In the genomic region with DNA sequence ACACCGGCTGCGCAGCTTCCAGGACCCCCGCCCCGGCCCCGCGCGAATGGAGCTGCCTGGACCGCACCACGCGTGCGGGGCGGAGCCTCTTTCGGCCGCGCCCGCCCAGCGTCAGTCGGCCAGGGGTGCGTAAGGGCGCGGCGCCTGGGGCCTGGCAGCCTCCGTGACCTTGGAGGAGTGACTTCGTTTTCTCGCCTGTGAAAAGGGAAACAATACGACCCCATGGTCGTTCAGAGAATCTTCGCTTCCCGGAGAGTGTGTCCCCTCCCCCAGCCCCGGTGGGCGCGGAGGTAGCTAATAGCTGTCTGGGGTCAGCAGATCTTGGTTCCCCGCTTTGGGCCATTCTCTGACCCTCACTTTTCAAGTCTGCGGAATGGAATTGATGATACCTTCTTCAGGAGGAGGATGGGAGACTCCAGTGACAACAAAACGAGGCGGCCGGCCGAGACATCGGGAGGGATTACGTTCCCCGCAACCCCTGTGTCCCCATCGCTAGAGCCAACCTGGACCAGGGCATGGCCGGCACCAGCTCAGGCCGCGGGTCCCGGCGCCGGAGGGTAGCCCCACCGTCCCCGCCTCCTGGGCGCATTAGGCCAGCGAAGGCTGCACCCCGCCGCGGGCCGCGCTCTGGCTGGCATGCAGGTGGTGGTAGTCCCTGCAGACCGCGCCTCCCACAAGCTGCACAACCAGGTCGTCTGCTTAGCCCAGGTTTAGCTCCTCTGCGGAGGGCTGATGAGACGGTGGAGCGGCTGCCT, we compare ENCODE assay signal across 8 cellular contexts. TPM values are rescaled to one million over a fixed set of nuclear protein-coding genes. Genes with fewer than 3 reads are reported as not detected.
DNase-seq lines count a peak whose midpoint lies in the region; ATAC-seq and TF ChIP-seq lines count a peak whose summit lies in the region.

No MANE protein-coding gene starts in this region.

- no peaks in the 10 kb centered on the region for H3K79me2 ChIP-seq in SK-N-SH (ENCODE audit: insufficient read depth)

- peaks cover 61% of the 10 kb centered on the region for H3K4me1 Mint-ChIP-seq in activated naive CD8-positive, alpha-beta T cell treated with anti-CD3 and anti-CD28 coated beads for 36 hours

- no peaks in the 10 kb centered on the region for H4K20me1 ChIP-seq in SK-N-SH (ENCODE audit: insufficient read depth)

- POLR2A ChIA-PET in SK-N-SH (lab: Yijun Ruan, JAX): interaction anchor here (1.0 to 1.8 kb wide), 5 partner anchors 9 to 128 kb away, joined by 3 to 6 read pairs (median 5); partner anchors contain the start of gene CLTB

- H3K4me1 ChIP-seq in SK-N-SH (ENCODE audit: control insufficient read depth in 1 of 2, insufficient read depth in 2 of 2, low read depth in 1 of 2, low read length in 1 of 2) (peaks cover 10 to 14% of the 10 kb centered on the region in 2 experiments; a peak in 2 of 4 replicates), heart left ventricle (peaks cover 0 to 50% (median 22%) of the 10 kb centered on the region in 12 donors), prostate gland (replicated peaks) (no peaks in the 10 kb centered on the region)

- ATAC-seq in GM21825 (IDR thresholded peaks at IDR 0.05; ENCODE audit: unreplicated experiment) (peak; percentile 55), heart left ventricle (peak; percentile 84 to 89 (median 88))

- H3F3A ChIP-seq in SK-N-SH (replicated peaks; ENCODE audit: insufficient read depth): no peaks in the 10 kb centered on the region

- peak overlapping the region in 1 of 2 experiments; percentile 72; a peak in 2 of 4 replicates for H3K27ac ChIP-seq in SK-N-SH (ENCODE audit: low read depth in 2 of 2, low read length in 1 of 2)
- peak overlapping the region; percentile 66 to 98 (median 90) for H3K27ac ChIP-seq in heart left ventricle
- H3K27ac ChIP-seq in prostate gland: peak overlapping the region; percentile 74 to 87

- WGBS in SK-N-SH (ENCODE audit: low lambda C conversion rate): 3% methylated on average over 19 of the region's 63 CpGs
- 0 to 1% (median 1%) methylated on average over 33 to 63 of the region's 63 CpGs for WGBS in heart left ventricle, 4 donors
- under 1% methylated on average over 48 of the region's 63 CpGs for WGBS in prostate gland

- no peaks in the 10 kb centered on the region for H3K36me3 ChIP-seq in SK-N-SH (replicated peaks in 1 of 2; ENCODE audit: control insufficient read depth in 1 of 2, insufficient read depth in 2 of 2, low read length in 1 of 2)
- H3K36me3 ChIP-seq in heart left ventricle: no peaks in the 10 kb centered on the region
- no peaks in the 10 kb centered on the region for H3K36me3 ChIP-seq in prostate gland

- CTCF ChIA-PET in SK-N-SH (lab: Yijun Ruan, JAX): interaction anchor here (0.9 to 3.5 kb wide), 13 partner anchors 9 to 243 kb away, joined by 3 to 20 read pairs (median 4); partner anchors contain the start of genes CLTB, FAF2 and TSPAN17

- intact Hi-C loops in heart left ventricle (cut with DNase I): loop anchor here in 7 of 10 donors (2.0 to 10.0 kb wide), 5 partner anchors 96 to 129 kb away; partner anchors contain the start of genes CLTB (in 4 of the 7) and FAF2 (in 3 of the 7)
- intact Hi-C loops in prostate gland (cut with DNase I): no loop called here

- no peaks in the 10 kb centered on the region for H3K9me3 Mint-ChIP-seq in activated naive CD8-positive, alpha-beta T cell treated with anti-CD3 and anti-CD28 coated beads for 36 hours

- no peaks in the 10 kb centered on the region for H3K27me3 Mint-ChIP-seq in activated naive CD8-positive, alpha-beta T cell treated with anti-CD3 and anti-CD28 coated beads for 36 hours

- TF ChIP-seq POLR2A in heart left ventricle (IDR thresholded peaks at IDR 0.05): peak; percentile 28 to 66
- TF ChIP-seq POLR2A in prostate gland (IDR thresholded peaks at IDR 0.05): peak; percentile 79

- TF ChIP-seq CTCF in SK-N-SH (IDR thresholded peaks at IDR 0.05) (no peak), heart left ventricle (IDR thresholded peaks at IDR 0.05) (no peak), prostate gland (IDR thresholded peaks at IDR 0.05) (no peak)

- peak overlapping the region; percentile 98 for H2AFZ ChIP-seq in SK-N-SH (ENCODE audit: low read depth)

- no peak for TF ChIP-seq RAD21 in SK-N-SH (IDR thresholded peaks at IDR 0.05; ENCODE audit: low read length)

- peak overlapping the region; percentile 91 for H3K4me3 Mint-ChIP-seq in activated naive CD8-positive, alpha-beta T cell treated with anti-CD3 and anti-CD28 coated beads for 36 hours

- no peaks in the 10 kb centered on the region for H3K36me3 Mint-ChIP-seq in activated naive CD8-positive, alpha-beta T cell treated with anti-CD3 and anti-CD28 coated beads for 36 hours

- H3K9me3 ChIP-seq in SK-N-SH (no peaks in the 10 kb centered on the region), heart left ventricle (no peaks in the 10 kb centered on the region), prostate gland (no peaks in the 10 kb centered on the region)

- peak overlapping the region; percentile 94 for H3K27ac Mint-ChIP-seq in activated naive CD8-positive, alpha-beta T cell treated with anti-CD3 and anti-CD28 coated beads for 36 hours

- H3K27me3 ChIP-seq in SK-N-SH (ENCODE audit: insufficient read depth): no peaks in the 10 kb centered on the region
- no peaks in the 10 kb centered on the region for H3K27me3 ChIP-seq in heart left ventricle
- H3K27me3 ChIP-seq in prostate gland (replicated peaks; ENCODE audit: insufficient read depth): no peaks in the 10 kb centered on the region

- peak overlapping the region; percentile 58 for H3K9ac ChIP-seq in SK-N-SH

- DNase-seq in ELR (ENCODE audit: low read depth): peak; percentile 64
- peak; percentile 47 to 65 for DNase-seq in Kasumi-1 (lab: John Stamatoyannopoulos, UW)
- peak; percentile 89 for DNase-seq in SK-N-SH
- peak; percentile 85 for DNase-seq in activated naive CD8-positive, alpha-beta T cell treated with anti-CD3 and anti-CD28 coated beads for 36 hours
- DNase-seq in heart left ventricle: peak; percentile 78 to 89 (median 81)
- DNase-seq in prostate gland (ENCODE audit: low spot score): peak; percentile 55
- DNase-seq in GM19238 (ENCODE audit: insufficient read length, low spot score): no peak

- TF ChIP-seq EP300 in SK-N-SH (IDR thresholded peaks at IDR 0.05; ENCODE audit: borderline replicate concordance in 1 of 2, low read depth in 1 of 2, low read length in 1 of 2): no peak

- no peaks in the 10 kb centered on the region for H3K9me2 ChIP-seq in SK-N-SH

- peak overlapping the region; percentile 96 for H3K4me2 ChIP-seq in SK-N-SH

- H3K4me3 ChIP-seq in SK-N-SH (ENCODE audit: low read depth in 2 of 2, low read length in 1 of 2) (peak overlapping the region; percentile 65 to 76), heart left ventricle (peak overlapping the region; percentile 41 to 82 (median 74)), prostate gland (peak overlapping the region; percentile 45 to 52)

TF ChIP-seq in SK-N-SH, 30 proteins besides CTCF, POLR2A, EP300 and RAD21:
- no peak for TF ChIP-seq FOXJ3 (CRISPR knock-in tag; IDR thresholded peaks at IDR 0.05)
- TF ChIP-seq NRF1 (IDR thresholded peaks at IDR 0.05; ENCODE audit: low read depth, low read length): peak; percentile 32; the same call in 1 of the 2 replicates
- TF ChIP-seq RXRA (IDR thresholded peaks at IDR 0.05; ENCODE audit: borderline replicate concordance, low read depth): no peak
- TF ChIP-seq, protein P1, sequence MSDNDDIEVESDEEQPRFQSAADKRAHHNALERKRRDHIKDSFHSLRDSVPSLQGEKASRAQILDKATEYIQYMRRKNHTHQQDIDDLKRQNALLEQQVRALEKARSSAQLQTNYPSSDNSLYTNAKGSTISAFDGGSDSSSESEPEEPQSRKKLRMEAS (IDR thresholded peaks at IDR 0.05; ENCODE audit: low read depth): 0 out of 2 replicates have a peak, but pooled peaks have one; percentile 11
- TF ChIP-seq TEAD4 (IDR thresholded peaks at IDR 0.05; ENCODE audit: borderline replicate concordance, insufficient read depth): no peak

RNA-seq across cellular contexts. Expression of gene CDHR2, which starts 5.5 kb away (rescaled TPM):
- polyA plus RNA-seq in SK-N-SH (2012; rRNA removed): 0.02 TPM in 1 of 2 replicates, not detected in the other
- 0.03 TPM in 1 of 2 replicates, not detected in the other for polyA plus RNA-seq in SK-N-SH (2012; cell fraction: cytosol; rRNA removed)
- polyA plus RNA-seq in SK-N-SH (2012; cell fraction: nucleus; rRNA removed): 0.14 and 0.23 TPM in 2 replicates
- total RNA-seq in activated naive CD8-positive, alpha-beta T cell treated with anti-CD3 and anti-CD28 coated beads for 36 hours: under 1 TPM; 0.31 to 0.44 TPM
- under 1 TPM in 4 of 9 donors, not detected in 5; 0.08 to 0.67 (median 0.40) TPM for total RNA-seq in heart left ventricle
- polyA plus RNA-seq in heart left ventricle: under 1 TPM in 1 of 2 donors, not detected in 1; 0.07 TPM
- total RNA-seq in prostate gland: 1 to 10 TPM in 1 of 2 donors, not detected in 1; 1.1 TPM

RNA-seq across cellular contexts. Expression of gene RNF44, which starts 6.4 kb away (rescaled TPM):
- polyA plus RNA-seq in SK-N-SH (2012; rRNA removed): 13.2 and 17.9 TPM in 2 replicates
- 7.3 and 9.9 TPM in 2 replicates for polyA plus RNA-seq in SK-N-SH (2012; cell fraction: cytosol; rRNA removed)
- 110 and 129 TPM in 2 replicates for polyA plus RNA-seq in SK-N-SH (2012; cell fraction: nucleus; rRNA removed)
- 10 to 100 TPM; 53.4 to 53.8 TPM for total RNA-seq in activated naive CD8-positive, alpha-beta T cell treated with anti-CD3 and anti-CD28 coated beads for 36 hours
- total RNA-seq in heart left ventricle: 10 to 100 TPM in 8 of 9 donors, 1 to 10 TPM in 1; 9.2 to 35.7 (median 21.0) TPM
- 10 to 100 TPM; 14.4 to 14.8 TPM for polyA plus RNA-seq in heart left ventricle
- 10 to 100 TPM; 26.4 to 43.3 TPM for total RNA-seq in prostate gland
